In the genomic region with DNA sequence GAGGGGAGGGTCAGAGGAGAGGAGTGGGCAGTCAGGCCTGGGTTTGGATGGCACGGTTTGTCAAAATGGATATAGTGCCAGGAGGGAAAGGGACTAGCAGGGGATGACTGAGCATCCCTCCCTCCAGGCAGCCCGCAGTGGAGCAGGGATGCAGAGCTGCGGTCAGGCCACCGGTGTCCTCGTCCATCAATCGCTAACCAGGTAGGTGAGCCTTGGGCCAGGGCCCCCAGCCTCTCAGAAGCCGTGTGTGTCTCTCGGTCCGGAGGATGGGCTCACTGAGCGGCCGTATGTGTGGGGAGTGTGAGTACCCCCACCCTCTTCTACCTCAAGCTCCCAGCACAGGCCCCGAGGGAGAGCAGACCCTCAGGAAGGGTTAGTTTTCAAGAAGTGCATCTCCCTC, we compare ENCODE assay signal across 1 cellular context.
TF ChIP-seq lines count a peak whose summit lies in the region.

No MANE protein-coding gene starts in this region.

TF ChIP-seq in IMR-90, 13 proteins besides CTCF, POLR2A, EP300 and RAD21:
- no peak for TF ChIP-seq NFE2L2 (IDR thresholded peaks at IDR 0.05; ENCODE audit: low read depth, low read length)
- TF ChIP-seq MAFK (IDR thresholded peaks at IDR 0.05; ENCODE audit: low read depth, low read length), result no peak
- TF ChIP-seq CHD1 (IDR thresholded peaks at IDR 0.05; ENCODE audit: low read depth, low read length), result no peak
